8 cellular contexts compared by ENCODE assay signal in genomic region chr11:6258571-6258998, GRCh38. TPM values are rescaled to one million over a fixed set of nuclear protein-coding genes. Genes with fewer than 3 reads are reported as not detected.
A peak's percentile ranks its signal among the peaks of the same experiment; 100 is the strongest.
DNase-seq lines count a peak whose midpoint lies in the region; TF ChIP-seq lines count a peak whose summit lies in the region.
"Had no signal": no experiment of that assay in that cellular context is flagged by ENCODE, and none has a peak within 500 bp of the region (broad histone marks: within the 10 kb centered on the region; RNA-seq: fewer than 3 reads in every experiment).

No MANE protein-coding gene starts in this region.

- H3F3A ChIP-seq in smooth muscle cell (ENCODE audit: low read depth) = no peaks in the 10 kb centered on the region

- no peaks in the 10 kb centered on the region for H3K79me2 ChIP-seq in smooth muscle cell (ENCODE audit: low read depth)

- no peaks in the 10 kb centered on the region for H3K9me3 Mint-ChIP-seq in Calu3 (ENCODE audit: low read depth, unreplicated experiment)

- H3K4me2 ChIP-seq in smooth muscle cell = peak overlapping the region; percentile 94

- no peak overlapping the region for H3K9ac ChIP-seq in smooth muscle cell (ENCODE audit: low read depth)

- no peaks in the 10 kb centered on the region for H3K36me3 ChIP-seq in smooth muscle cell (ENCODE audit: low read depth)

- H3K4me3 ChIP-seq in smooth muscle cell = peak overlapping the region; percentile 44
- H3K4me3 ChIP-seq: lung had no signal

- TF ChIP-seq POLR2A in erythroblast (IDR thresholded peaks at IDR 0.05; ENCODE audit: low read length) = no peak

- 10% methylated on average over 15 of the region's 15 CpGs for WGBS in smooth muscle cell (ENCODE audit: low lambda C conversion rate)

- TF ChIP-seq CTCF in smooth muscle cell (IDR thresholded peaks at IDR 0.05; ENCODE audit: borderline replicate concordance, insufficient read depth, poor library complexity, severe bottlenecking) (no peak), Calu3 (IDR thresholded peaks at IDR 0.05; ENCODE audit: unreplicated experiment) (no peak)

- no peaks in the 10 kb centered on the region for H3K4me1 Mint-ChIP-seq in Calu3 (ENCODE audit: low read depth, unreplicated experiment)

- CTCF ChIA-PET in Calu3 (lab: Charles Lee) = interaction anchor here (1.0 to 1.4 kb wide), 3 partner anchors 9 to 95 kb away, joined by 3 to 4 read pairs (median 3); no protein-coding TSS in a partner anchor

- H3K4me1 ChIP-seq in smooth muscle cell (ENCODE audit: low read depth) = peaks cover 11% of the 10 kb centered on the region

- H4K20me1 ChIP-seq in smooth muscle cell (ENCODE audit: low read depth) = no peaks in the 10 kb centered on the region

- H2AFZ ChIP-seq in smooth muscle cell (ENCODE audit: low read depth) = peak overlapping the region; percentile 92

- no peaks in the 10 kb centered on the region for H3K9me3 ChIP-seq in smooth muscle cell (replicated peaks; ENCODE audit: low read depth)

- no peak overlapping the region for H3K27ac Mint-ChIP-seq in Calu3 (ENCODE audit: unreplicated experiment)

- H3K4me3 Mint-ChIP-seq in Calu3 (ENCODE audit: low read depth, unreplicated experiment) = no peak overlapping the region

- no peaks in the 10 kb centered on the region for H3K27me3 Mint-ChIP-seq in Calu3 (ENCODE audit: unreplicated experiment)

- no peaks in the 10 kb centered on the region for H3K36me3 Mint-ChIP-seq in Calu3 (ENCODE audit: insufficient read depth, unreplicated experiment)

- H3K27me3 ChIP-seq in smooth muscle cell (ENCODE audit: low read depth) = peaks cover 50% of the 10 kb centered on the region

- BruUV-seq in Calu3 (replicated peaks; lab: Mats Ljungman, UMichigan) = no TSS peak

- DNase-seq in NCI-H1092 treated with DMSO at 0.1 percent for 48 hours (lab: John Stamatoyannopoulos, UW) (peak; percentile 6), NCI-H1092 (lab: John Stamatoyannopoulos, UW) (no peak), head of caudate nucleus (peak in 41 of 42 donors; percentile 31 to 85 (median 65)), smooth muscle cell (lab: John Stamatoyannopoulos, UW; ENCODE audit: unreplicated experiment) (no peak), Calu3 (no peak), erythroblast (lab: John Stamatoyannopoulos, UW) (no peak)

- intact Hi-C loops in head of caudate nucleus (cut with DNase I) = loop anchor here (10.0 kb wide), 1 partner anchor 96 kb away; no protein-coding TSS in a partner anchor
- intact Hi-C loops in Calu3 (cut with micrococcal nuclease; ENCODE audit: unreplicated experiment) = no loop called here

- H3K27ac ChIP-seq in smooth muscle cell (ENCODE audit: low read depth) = no peak overlapping the region
- H3K27ac ChIP-seq: 22Rv1 had no signal

RNA-seq across cellular contexts. Expression of gene CCKBR, which starts 1.1 kb away (rescaled TPM):
- total RNA-seq in smooth muscle cell (0.09 and 0.27 TPM in 2 replicates), Calu3 (2022) (not detected in 2 replicates)
- polyA plus RNA-seq in smooth muscle cell = 0.26 and 0.69 TPM in 2 replicates
- total RNA-seq: lung had no signal
- polyA plus RNA-seq: lung had no signal

RNA-seq across cellular contexts. Expression of gene CNGA4, which starts 19.7 kb away (rescaled TPM):
- total RNA-seq in smooth muscle cell (0.58 TPM in 1 of 2 replicates, not detected in the other), Calu3 (2022) (0.32 TPM in 1 of 2 replicates, not detected in the other)
- not detected in 2 replicates for polyA plus RNA-seq in smooth muscle cell

RNA-seq across cellular contexts. Expression of gene FHIP1B, which starts 24.1 kb away (rescaled TPM):
- total RNA-seq in smooth muscle cell = 16.2 and 17.9 TPM in 2 replicates
- 16.2 and 22.1 TPM in 2 replicates for polyA plus RNA-seq in smooth muscle cell
- total RNA-seq in Calu3 (2022) = 39.7 and 43.9 TPM in 2 replicates

RNA-seq across cellular contexts. Expression of gene C11orf42, which starts 53.2 kb away (rescaled TPM):
- not detected in 2 replicates for total RNA-seq in smooth muscle cell
- polyA plus RNA-seq in smooth muscle cell = 0.41 TPM in 1 of 2 replicates, not detected in the other
- total RNA-seq in Calu3 (2022) = not detected in 2 replicates
- total RNA-seq: lung had no signal
- polyA plus RNA-seq: lung had no signal

RNA-seq across cellular contexts. Expression of gene OR52W1, which starts 59.6 kb away (rescaled TPM):
- total RNA-seq in smooth muscle cell = not detected in 2 replicates
- polyA plus RNA-seq in smooth muscle cell = not detected in 2 replicates
- not detected in 2 replicates for total RNA-seq in Calu3 (2022)
- total RNA-seq: lung had no signal
- polyA plus RNA-seq: lung had no signal

Comparison
In these comparisons a context has a peak if more than half of its experiments do, and no peak if none do; other contexts are left out.
1. DNase-seq: peak in NCI-H1092 treated with DMSO at 0.1 percent for 48 hours (single experiment) and head of caudate nucleus (41 of 42); none in NCI-H1092 (single experiment), smooth muscle cell (single experiment), Calu3 (single experiment) and erythroblast (0 of 2).